1 cellular context compared by ENCODE assay signal in the genomic region with DNA sequence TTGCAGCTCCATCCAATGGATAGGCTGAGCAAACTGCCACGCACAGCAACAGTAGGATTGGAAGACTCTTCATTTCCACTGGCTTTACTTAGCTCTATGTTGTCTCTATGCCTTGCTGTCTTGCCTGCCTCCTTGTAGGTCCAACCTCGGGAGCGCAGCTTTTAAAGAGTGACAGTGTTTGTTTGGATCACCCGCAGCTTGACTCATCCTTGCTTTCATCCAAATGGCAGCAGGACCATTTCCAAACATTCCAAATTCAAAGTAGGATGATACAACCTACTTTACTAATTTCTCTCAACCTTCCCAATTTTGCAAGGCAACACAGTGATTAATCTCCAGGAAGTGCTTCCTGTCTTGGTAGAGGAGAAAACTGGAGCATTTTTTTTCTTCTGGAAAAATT.
TF ChIP-seq lines count a peak whose summit lies in the region.

A gene (minus strand): TSS at position 136 of the 400 bp plus-strand sequence. CDS start 63 bp downstream, at position 73.

TF ChIP-seq in GM23338, 12 proteins besides CTCF, POLR2A, EP300 and RAD21 (continued from another document):
- TF ChIP-seq, protein P1, sequence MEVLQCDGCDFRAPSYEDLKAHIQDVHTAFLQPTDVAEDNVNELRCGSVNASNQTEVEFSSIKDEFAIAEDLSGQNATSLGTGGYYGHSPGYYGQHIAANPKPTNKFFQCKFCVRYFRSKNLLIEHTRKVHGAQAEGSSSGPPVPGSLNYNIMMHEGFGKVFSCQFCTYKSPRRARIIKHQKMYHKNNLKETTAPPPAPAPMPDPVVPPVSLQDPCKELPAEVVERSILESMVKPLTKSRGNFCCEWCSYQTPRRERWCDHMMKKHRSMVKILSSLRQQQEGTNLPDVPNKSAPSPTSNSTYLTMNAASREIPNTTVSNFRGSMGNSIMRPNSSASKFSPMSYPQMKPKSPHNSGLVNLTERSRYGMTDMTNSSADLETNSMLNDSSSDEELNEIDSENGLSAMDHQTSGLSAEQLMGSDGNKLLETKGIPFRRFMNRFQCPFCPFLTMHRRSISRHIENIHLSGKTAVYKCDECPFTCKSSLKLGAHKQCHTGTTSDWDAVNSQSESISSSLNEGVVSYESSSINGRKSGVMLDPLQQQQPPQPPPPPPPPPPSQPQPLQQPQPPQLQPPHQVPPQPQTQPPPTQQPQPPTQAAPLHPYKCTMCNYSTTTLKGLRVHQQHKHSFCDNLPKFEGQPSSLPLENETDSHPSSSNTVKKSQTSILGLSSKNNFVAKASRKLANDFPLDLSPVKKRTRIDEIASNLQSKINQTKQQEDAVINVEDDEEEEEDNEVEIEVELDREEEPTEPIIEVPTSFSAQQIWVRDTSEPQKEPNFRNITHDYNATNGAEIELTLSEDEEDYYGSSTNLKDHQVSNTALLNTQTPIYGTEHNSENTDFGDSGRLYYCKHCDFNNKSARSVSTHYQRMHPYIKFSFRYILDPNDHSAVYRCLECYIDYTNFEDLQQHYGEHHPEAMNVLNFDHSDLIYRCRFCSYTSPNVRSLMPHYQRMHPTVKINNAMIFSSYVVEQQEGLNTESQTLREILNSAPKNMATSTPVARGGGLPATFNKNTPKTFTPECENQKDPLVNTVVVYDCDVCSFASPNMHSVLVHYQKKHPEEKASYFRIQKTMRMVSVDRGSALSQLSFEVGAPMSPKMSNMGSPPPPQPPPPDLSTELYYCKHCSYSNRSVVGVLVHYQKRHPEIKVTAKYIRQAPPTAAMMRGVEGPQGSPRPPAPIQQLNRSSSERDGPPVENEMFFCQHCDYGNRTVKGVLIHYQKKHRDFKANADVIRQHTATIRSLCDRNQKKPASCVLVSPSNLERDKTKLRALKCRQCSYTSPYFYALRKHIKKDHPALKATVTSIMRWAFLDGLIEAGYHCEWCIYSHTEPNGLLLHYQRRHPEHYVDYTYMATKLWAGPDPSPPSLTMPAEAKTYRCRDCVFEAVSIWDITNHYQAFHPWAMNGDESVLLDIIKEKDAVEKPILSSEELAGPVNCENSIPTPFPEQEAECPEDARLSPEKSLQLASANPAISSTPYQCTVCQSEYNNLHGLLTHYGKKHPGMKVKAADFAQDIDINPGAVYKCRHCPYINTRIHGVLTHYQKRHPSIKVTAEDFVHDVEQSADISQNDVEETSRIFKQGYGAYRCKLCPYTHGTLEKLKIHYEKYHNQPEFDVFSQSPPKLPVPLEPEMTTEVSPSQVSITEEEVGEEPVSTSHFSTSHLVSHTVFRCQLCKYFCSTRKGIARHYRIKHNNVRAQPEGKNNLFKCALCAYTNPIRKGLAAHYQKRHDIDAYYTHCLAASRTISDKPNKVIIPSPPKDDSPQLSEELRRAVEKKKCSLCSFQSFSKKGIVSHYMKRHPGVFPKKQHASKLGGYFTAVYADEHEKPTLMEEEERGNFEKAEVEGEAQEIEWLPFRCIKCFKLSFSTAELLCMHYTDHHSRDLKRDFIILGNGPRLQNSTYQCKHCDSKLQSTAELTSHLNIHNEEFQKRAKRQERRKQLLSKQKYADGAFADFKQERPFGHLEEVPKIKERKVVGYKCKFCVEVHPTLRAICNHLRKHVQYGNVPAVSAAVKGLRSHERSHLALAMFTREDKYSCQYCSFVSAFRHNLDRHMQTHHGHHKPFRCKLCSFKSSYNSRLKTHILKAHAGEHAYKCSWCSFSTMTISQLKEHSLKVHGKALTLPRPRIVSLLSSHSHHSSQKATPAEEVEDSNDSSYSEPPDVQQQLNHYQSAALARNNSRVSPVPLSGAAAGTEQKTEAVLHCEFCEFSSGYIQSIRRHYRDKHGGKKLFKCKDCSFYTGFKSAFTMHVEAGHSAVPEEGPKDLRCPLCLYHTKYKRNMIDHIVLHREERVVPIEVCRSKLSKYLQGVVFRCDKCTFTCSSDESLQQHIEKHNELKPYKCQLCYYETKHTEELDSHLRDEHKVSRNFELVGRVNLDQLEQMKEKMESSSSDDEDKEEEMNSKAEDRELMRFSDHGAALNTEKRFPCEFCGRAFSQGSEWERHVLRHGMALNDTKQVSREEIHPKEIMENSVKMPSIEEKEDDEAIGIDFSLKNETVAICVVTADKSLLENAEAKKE (CRISPR knock-in tag; IDR thresholded peaks at IDR 0.05): no peak
- TF ChIP-seq CREB1 (CRISPR knock-in tag; IDR thresholded peaks at IDR 0.05; ENCODE audit: low read depth) (no peak), NANOG (IDR thresholded peaks at IDR 0.05; ENCODE audit: borderline replicate concordance) (no peak), ZNF331 (CRISPR knock-in tag; IDR thresholded peaks at IDR 0.05; ENCODE audit: low read depth) (no peak)
- TF ChIP-seq, protein P2, sequence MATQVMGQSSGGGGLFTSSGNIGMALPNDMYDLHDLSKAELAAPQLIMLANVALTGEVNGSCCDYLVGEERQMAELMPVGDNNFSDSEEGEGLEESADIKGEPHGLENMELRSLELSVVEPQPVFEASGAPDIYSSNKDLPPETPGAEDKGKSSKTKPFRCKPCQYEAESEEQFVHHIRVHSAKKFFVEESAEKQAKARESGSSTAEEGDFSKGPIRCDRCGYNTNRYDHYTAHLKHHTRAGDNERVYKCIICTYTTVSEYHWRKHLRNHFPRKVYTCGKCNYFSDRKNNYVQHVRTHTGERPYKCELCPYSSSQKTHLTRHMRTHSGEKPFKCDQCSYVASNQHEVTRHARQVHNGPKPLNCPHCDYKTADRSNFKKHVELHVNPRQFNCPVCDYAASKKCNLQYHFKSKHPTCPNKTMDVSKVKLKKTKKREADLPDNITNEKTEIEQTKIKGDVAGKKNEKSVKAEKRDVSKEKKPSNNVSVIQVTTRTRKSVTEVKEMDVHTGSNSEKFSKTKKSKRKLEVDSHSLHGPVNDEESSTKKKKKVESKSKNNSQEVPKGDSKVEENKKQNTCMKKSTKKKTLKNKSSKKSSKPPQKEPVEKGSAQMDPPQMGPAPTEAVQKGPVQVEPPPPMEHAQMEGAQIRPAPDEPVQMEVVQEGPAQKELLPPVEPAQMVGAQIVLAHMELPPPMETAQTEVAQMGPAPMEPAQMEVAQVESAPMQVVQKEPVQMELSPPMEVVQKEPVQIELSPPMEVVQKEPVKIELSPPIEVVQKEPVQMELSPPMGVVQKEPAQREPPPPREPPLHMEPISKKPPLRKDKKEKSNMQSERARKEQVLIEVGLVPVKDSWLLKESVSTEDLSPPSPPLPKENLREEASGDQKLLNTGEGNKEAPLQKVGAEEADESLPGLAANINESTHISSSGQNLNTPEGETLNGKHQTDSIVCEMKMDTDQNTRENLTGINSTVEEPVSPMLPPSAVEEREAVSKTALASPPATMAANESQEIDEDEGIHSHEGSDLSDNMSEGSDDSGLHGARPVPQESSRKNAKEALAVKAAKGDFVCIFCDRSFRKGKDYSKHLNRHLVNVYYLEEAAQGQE (IDR thresholded peaks at IDR 0.05; ENCODE audit: unreplicated experiment): no peak
